21 cellular contexts compared by ENCODE assay signal in the genomic region with DNA sequence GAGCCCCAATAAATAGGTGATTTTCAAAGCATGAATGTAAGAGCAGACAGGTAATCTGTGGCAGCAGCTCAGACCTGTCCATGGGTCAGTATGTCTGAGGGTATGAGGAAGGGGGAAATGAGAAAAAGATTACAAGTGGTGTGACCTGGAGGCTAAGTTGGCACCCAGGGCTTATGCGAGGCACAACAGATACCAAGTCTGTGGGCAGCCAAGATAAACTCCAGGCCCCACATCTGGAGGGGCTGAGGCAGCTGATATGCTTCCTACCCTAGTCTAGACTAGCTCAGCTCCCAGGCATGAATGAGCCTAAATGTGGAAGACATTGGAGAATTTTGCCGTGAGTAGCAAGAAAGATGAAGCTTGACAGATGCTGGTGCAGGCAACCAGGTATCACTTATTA.
"Had no signal": no experiment of that assay in that cellular context is flagged by ENCODE, and none has a peak within 500 bp of the region (broad histone marks: within the 10 kb centered on the region; RNA-seq: fewer than 3 reads in every experiment).

No MANE protein-coding gene starts in this region.

- H3K4me3 ChIP-seq: cardiac muscle cell had no signal

- H3K27ac ChIP-seq: brain microvascular endothelial cell, cardiac muscle cell, WERI-Rb-1 had no signal

- ATAC-seq: activated CD4-positive, alpha-beta T cell treated with anti-CD3 and anti-CD28 coated beads for 36 hours; activated T-cell treated with anti-CD3 and anti-CD28 coated beads, Interleukin-2, amount 50 U/mL, for 72 hours; PC-3 had no signal

- H3K9me3 Mint-ChIP-seq: activated CD4-positive, alpha-beta memory T cell treated with anti-CD3 and anti-CD28 coated beads, Interleukin-2, amount 10 ng/mL, durations not matched to agents 7 days and 5 days; activated T-cell treated with anti-CD3 and anti-CD28 coated beads, Interleukin-2, amount 50 U/mL, for 72 hours; T-helper 1 cell treated with Interleukin-12 subunit alpha and Interleukin-12 subunit beta and Interleukin-4 antibody, amounts not matched to agents 30 μg/mL and 1 μg/mL, for 36 hours had no signal

- H3K4me3 Mint-ChIP-seq: activated CD4-positive, alpha-beta memory T cell treated with anti-CD3 and anti-CD28 coated beads, Interleukin-2, amount 10 ng/mL, durations not matched to agents 7 days and 5 days; activated CD4-positive, alpha-beta T cell treated with anti-CD3 and anti-CD28 coated beads for 36 hours; activated naive CD8-positive, alpha-beta T cell; activated T-cell treated with anti-CD3 and anti-CD28 coated beads, Interleukin-2, amount 50 U/mL, for 72 hours; T-helper 1 cell treated with Interleukin-12 subunit alpha and Interleukin-12 subunit beta and Interleukin-4 antibody, amounts not matched to agents 30 μg/mL and 1 μg/mL, for 36 hours had no signal

- H3K27ac Mint-ChIP-seq: activated CD4-positive, alpha-beta memory T cell treated with anti-CD3 and anti-CD28 coated beads, Interleukin-2, amount 10 ng/mL, durations not matched to agents 7 days and 5 days; activated CD4-positive, alpha-beta T cell treated with anti-CD3 and anti-CD28 coated beads for 36 hours; activated naive CD8-positive, alpha-beta T cell had no signal

- H3K36me3 ChIP-seq: brain microvascular endothelial cell, cardiac muscle cell, WERI-Rb-1 had no signal

- H3K27me3 ChIP-seq: brain microvascular endothelial cell, cardiac muscle cell had no signal

- H3K27me3 Mint-ChIP-seq: activated CD4-positive, alpha-beta T cell treated with anti-CD3 and anti-CD28 coated beads for 36 hours; activated naive CD8-positive, alpha-beta T cell had no signal

- DNase-seq: activated CD4-positive, alpha-beta memory T cell treated with anti-CD3 and anti-CD28 coated beads, Interleukin-2, amount 10 ng/mL, durations not matched to agents 7 days and 5 days; activated CD4-positive, alpha-beta T cell treated with anti-CD3 and anti-CD28 coated beads for 36 hours; activated CD4-positive, alpha-beta T cell treated with anti-CD3 and anti-CD28 coated beads, Interleukin-2, amount 50 U/mL, for 1 hour; activated CD8-positive, alpha-beta memory T cell treated with anti-CD3 and anti-CD28 coated beads, Interleukin-2, amount 50 U/mL, for 4 hours; activated naive CD4-positive, alpha-beta T cell; activated T-cell treated with anti-CD3 and anti-CD28 coated beads, Interleukin-2, amount 50 U/mL, for 72 hours; amygdala; brain microvascular endothelial cell; MM.1S; NCI-H1105; NCI-H1436; NCI-H1694 treated with DMSO at 0.1 percent for 48 hours; NCI-H2029 treated with DMSO at 0.1 percent for 48 hours; NCI-H446; NCI-H524; PC-3; SHP77 treated with DMSO at 0.1 percent for 48 hours; WERI-Rb-1 had no signal
